Comparison of ENCODE assay signal across 12 cellular contexts in genomic region chr11:441043-441417, GRCh38. TPM values are rescaled to one million over a fixed set of nuclear protein-coding genes. Genes with fewer than 3 reads are reported as not detected.
DNase-seq lines count a peak whose midpoint lies in the region; ATAC-seq and TF ChIP-seq lines count a peak whose summit lies in the region.
"Had no signal": no experiment of that assay in that cellular context is flagged by ENCODE, and none has a peak within 500 bp of the region (broad histone marks: within the 10 kb centered on the region; RNA-seq: fewer than 3 reads in every experiment).

No MANE protein-coding gene starts in this region.

- no peaks in the 10 kb centered on the region for H3K9me3 Mint-ChIP-seq in activated CD8-positive, alpha-beta T cell treated with anti-CD3 and anti-CD28 coated beads for 36 hours

- ATAC-seq in Right ventricle myocardium superior (ENCODE audit: poor library complexity) (no peak), upper lobe of right lung (peak; percentile 1), HG02763 (IDR thresholded peaks at IDR 0.05; ENCODE audit: unreplicated experiment) (no peak)
- ATAC-seq in activated CD8-positive, alpha-beta T cell treated with anti-CD3 and anti-CD28 coated beads for 36 hours, result no peak

- POLR2A ChIA-PET in activated CD8-positive, alpha-beta T cell treated with anti-CD3 and anti-CD28 coated beads for 36 hours (lab: Charles Lee), result interaction anchor here (0.6 to 2.8 kb wide), 6 partner anchors 8 to 135 kb away, joined by 3 to 10 read pairs (median 3); no protein-coding TSS in a partner anchor

- H3K4me3 Mint-ChIP-seq in activated CD8-positive, alpha-beta T cell treated with anti-CD3 and anti-CD28 coated beads for 36 hours, result peak overlapping the region; percentile 72

- intact Hi-C loops in Right ventricle myocardium superior (cut with DNase I) (no loop called here), upper lobe of right lung (cut with DNase I) (no loop called here)
- intact Hi-C loops in activated CD8-positive, alpha-beta T cell treated with anti-CD3 and anti-CD28 coated beads for 36 hours (cut with micrococcal nuclease), result no loop called here

- H3K9me3 ChIP-seq in right atrium auricular region (no peaks in the 10 kb centered on the region), upper lobe of right lung (no peaks in the 10 kb centered on the region)

- DNase-seq in Right ventricle myocardium superior, result peak; percentile 31
- DNase-seq in right atrium auricular region (ENCODE audit: low spot score), result no peak
- no peak for DNase-seq in activated CD8-positive, alpha-beta T cell treated with anti-CD3 and anti-CD28 coated beads for 36 hours
- DNase-seq in kidney epithelial cell (ENCODE audit: low read depth), result no peak
- no peak for DNase-seq in upper lobe of right lung
- no peak for DNase-seq in amygdala (lab: John Stamatoyannopoulos, UW)
- no peak for DNase-seq in SIG-M5 treated with dmso at 0.1 percent for 504 hours (lab: John Stamatoyannopoulos, UW; ENCODE audit: unreplicated experiment)
- DNase-seq: C1 segment of cervical spinal cord, hypothalamus, occipital lobe had no signal

- H3K36me3 Mint-ChIP-seq in activated CD8-positive, alpha-beta T cell treated with anti-CD3 and anti-CD28 coated beads for 36 hours (ENCODE audit: low read depth), result no peaks in the 10 kb centered on the region

- H3K27ac ChIP-seq in right atrium auricular region (no peak overlapping the region), upper lobe of right lung (no peak overlapping the region)
- H3K27ac ChIP-seq: SK-N-MC had no signal

- peaks cover 22% of the 10 kb centered on the region for H3K4me1 Mint-ChIP-seq in activated CD8-positive, alpha-beta T cell treated with anti-CD3 and anti-CD28 coated beads for 36 hours (ENCODE audit: low read depth)

- no peak overlapping the region for H3K27ac Mint-ChIP-seq in activated CD8-positive, alpha-beta T cell treated with anti-CD3 and anti-CD28 coated beads for 36 hours

- no peaks in the 10 kb centered on the region for H3K36me3 ChIP-seq in right atrium auricular region
- no peaks in the 10 kb centered on the region for H3K36me3 ChIP-seq in kidney epithelial cell (ENCODE audit: control insufficient read depth, insufficient read depth, low read length)
- H3K36me3 ChIP-seq in upper lobe of right lung, result no peaks in the 10 kb centered on the region

- peaks cover 0 to 6% of the 10 kb centered on the region in 2 donors for H3K27me3 ChIP-seq in right atrium auricular region
- H3K27me3 ChIP-seq in kidney epithelial cell (ENCODE audit: control insufficient read depth, insufficient read depth, low read length), result peaks cover 2% of the 10 kb centered on the region
- H3K27me3 ChIP-seq in upper lobe of right lung, result peaks cover 9% of the 10 kb centered on the region

- TF ChIP-seq CTCF in right atrium auricular region (IDR thresholded peaks at IDR 0.05) (no peak), kidney epithelial cell (IDR thresholded peaks at IDR 0.05; ENCODE audit: insufficient read depth, low read length, poor library complexity, severe bottlenecking) (no peak), upper lobe of right lung (IDR thresholded peaks at IDR 0.05) (no peak)
- TF ChIP-seq CTCF in activated CD8-positive, alpha-beta T cell treated with anti-CD3 and anti-CD28 coated beads for 36 hours (IDR thresholded peaks at IDR 0.05), result no peak

- CTCF ChIA-PET in activated CD8-positive, alpha-beta T cell treated with anti-CD3 and anti-CD28 coated beads for 36 hours (lab: Charles Lee), result interaction anchor here (1.4 to 3.4 kb wide), 2 partner anchors 9 to 190 kb away, joined by 6 to 19 read pairs; partner anchors contain the start of gene PTDSS2

- no peak overlapping the region for H3K4me3 ChIP-seq in right atrium auricular region
- peak overlapping the region; percentile 49 for H3K4me3 ChIP-seq in kidney epithelial cell (ENCODE audit: low read depth, low read length)
- H3K4me3 ChIP-seq in upper lobe of right lung, result peak overlapping the region; percentile 47
- H3K4me3 ChIP-seq: SK-N-MC had no signal

- H3K4me1 ChIP-seq in right atrium auricular region, result peaks cover 0 to 12% of the 10 kb centered on the region in 2 donors
- H3K4me1 ChIP-seq in upper lobe of right lung, result peaks cover 5% of the 10 kb centered on the region

- H3K27me3 Mint-ChIP-seq in activated CD8-positive, alpha-beta T cell treated with anti-CD3 and anti-CD28 coated beads for 36 hours, result no peaks in the 10 kb centered on the region

RNA-seq across cellular contexts. Expression of gene ANO9, which starts 0.8 kb away (rescaled TPM):
- total RNA-seq in Right ventricle myocardium superior, result 0.08 TPM
- under 1 TPM; 0.11 to 0.75 TPM for total RNA-seq in right atrium auricular region
- 10 to 100 TPM; 28.2 to 29.0 TPM for total RNA-seq in activated CD8-positive, alpha-beta T cell treated with anti-CD3 and anti-CD28 coated beads for 36 hours
- total RNA-seq in kidney epithelial cell, result 18.4 and 19.7 TPM in 2 replicates
- 22.4 TPM for total RNA-seq in upper lobe of right lung
- total RNA-seq: occipital lobe had no signal

RNA-seq across cellular contexts. Expression of gene PTDSS2, which starts 9.0 kb away (rescaled TPM):
- total RNA-seq in Right ventricle myocardium superior (25.5 TPM), right atrium auricular region (10 to 100 TPM; 26.8 to 32.5 TPM), kidney epithelial cell (81.1 and 96.3 TPM in 2 replicates), upper lobe of right lung (31.1 TPM)
- total RNA-seq in activated CD8-positive, alpha-beta T cell treated with anti-CD3 and anti-CD28 coated beads for 36 hours, result 10 to 100 TPM; 17.4 to 18.0 TPM

RNA-seq across cellular contexts. Expression of gene SIGIRR, which starts 26.2 kb away (rescaled TPM):
- total RNA-seq in Right ventricle myocardium superior, result 38.6 TPM
- 10 to 100 TPM; 26.6 to 33.3 TPM for total RNA-seq in right atrium auricular region
- 10 to 100 TPM; 33.9 to 35.0 TPM for total RNA-seq in activated CD8-positive, alpha-beta T cell treated with anti-CD3 and anti-CD28 coated beads for 36 hours
- 98.4 and 113 TPM in 2 replicates for total RNA-seq in kidney epithelial cell
- 80.9 TPM for total RNA-seq in upper lobe of right lung

RNA-seq across cellular contexts. Expression of gene PKP3, which starts 47.0 kb away (rescaled TPM):
- 0.86 TPM for total RNA-seq in Right ventricle myocardium superior
- 1 to 10 TPM in 1 of 2 donors, under 1 TPM in 1; 0.43 to 1.0 TPM for total RNA-seq in right atrium auricular region
- under 1 TPM in 1 of 2 experiments, not detected in 1; 0.18 TPM for total RNA-seq in activated CD8-positive, alpha-beta T cell treated with anti-CD3 and anti-CD28 coated beads for 36 hours
- 23.9 and 24.9 TPM in 2 replicates for total RNA-seq in kidney epithelial cell
- 40.4 TPM for total RNA-seq in upper lobe of right lung

Comparison
In these comparisons a context has a peak if more than half of its experiments do, and no peak if none do; other contexts are left out.
1. H3K4me3 ChIP-seq: peak in kidney epithelial cell (single experiment) and upper lobe of right lung (single experiment); none in right atrium auricular region (0 of 2).
2. RNA of gene ANO9, which starts 0.8 kb away (total RNA-seq): 28.2 to 29.0 TPM in activated CD8-positive, alpha-beta T cell treated with anti-CD3 and anti-CD28 coated beads for 36 hours, 22.4 TPM in upper lobe of right lung (single experiment) and 18.4 to 19.7 TPM in kidney epithelial cell; 0.11 to 0.75 TPM in right atrium auricular region and 0.08 TPM in Right ventricle myocardium superior (single experiment); every median in the first group is over 10 times any median in the second.